1 cellular context compared by ENCODE assay signal in the genomic region with DNA sequence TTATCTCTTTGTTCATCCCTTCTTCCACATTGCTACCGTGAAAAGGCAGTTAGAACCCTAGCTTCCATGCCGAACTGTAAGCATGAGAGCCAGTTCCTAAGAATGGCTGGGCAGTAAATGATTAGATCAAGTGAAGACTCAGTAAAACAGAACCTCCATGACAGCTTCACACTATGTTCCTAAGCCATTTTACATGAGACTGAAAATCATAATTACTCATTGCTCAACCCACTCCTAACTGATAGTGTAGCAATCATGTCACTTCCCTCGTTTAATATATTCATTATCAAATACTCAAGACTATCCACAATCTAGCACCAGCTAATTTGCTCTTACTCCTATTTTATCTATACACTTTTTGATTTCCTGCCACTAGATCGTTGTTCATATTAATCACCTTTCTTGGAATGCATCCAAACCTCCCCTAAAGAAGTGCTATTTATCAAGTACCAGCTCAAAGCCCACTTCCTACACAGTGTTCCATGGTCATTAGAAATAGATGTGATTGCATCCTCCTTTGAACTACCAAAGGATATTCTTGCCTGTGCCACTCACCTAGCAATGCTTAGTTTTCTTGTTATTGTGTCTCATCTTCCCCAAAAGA.
TF ChIP-seq lines count a peak whose summit lies in the region.

No MANE protein-coding gene starts in this region.

TF ChIP-seq in HEK293, 187 proteins besides CTCF, POLR2A, EP300 and RAD21:
- TF ChIP-seq, protein P1, sequence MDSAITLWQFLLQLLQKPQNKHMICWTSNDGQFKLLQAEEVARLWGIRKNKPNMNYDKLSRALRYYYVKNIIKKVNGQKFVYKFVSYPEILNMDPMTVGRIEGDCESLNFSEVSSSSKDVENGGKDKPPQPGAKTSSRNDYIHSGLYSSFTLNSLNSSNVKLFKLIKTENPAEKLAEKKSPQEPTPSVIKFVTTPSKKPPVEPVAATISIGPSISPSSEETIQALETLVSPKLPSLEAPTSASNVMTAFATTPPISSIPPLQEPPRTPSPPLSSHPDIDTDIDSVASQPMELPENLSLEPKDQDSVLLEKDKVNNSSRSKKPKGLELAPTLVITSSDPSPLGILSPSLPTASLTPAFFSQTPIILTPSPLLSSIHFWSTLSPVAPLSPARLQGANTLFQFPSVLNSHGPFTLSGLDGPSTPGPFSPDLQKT (IDR thresholded peaks at IDR 0.05; ENCODE audit: borderline replicate concordance, low read depth, low read length): no peak
- peak; percentile 34 for TF ChIP-seq ZNF366 (tag by site-specific recombination; conservative IDR thresholded peaks at IDR 0.05)
